ENCODE assay signal across 8 cellular contexts in the genomic region with DNA sequence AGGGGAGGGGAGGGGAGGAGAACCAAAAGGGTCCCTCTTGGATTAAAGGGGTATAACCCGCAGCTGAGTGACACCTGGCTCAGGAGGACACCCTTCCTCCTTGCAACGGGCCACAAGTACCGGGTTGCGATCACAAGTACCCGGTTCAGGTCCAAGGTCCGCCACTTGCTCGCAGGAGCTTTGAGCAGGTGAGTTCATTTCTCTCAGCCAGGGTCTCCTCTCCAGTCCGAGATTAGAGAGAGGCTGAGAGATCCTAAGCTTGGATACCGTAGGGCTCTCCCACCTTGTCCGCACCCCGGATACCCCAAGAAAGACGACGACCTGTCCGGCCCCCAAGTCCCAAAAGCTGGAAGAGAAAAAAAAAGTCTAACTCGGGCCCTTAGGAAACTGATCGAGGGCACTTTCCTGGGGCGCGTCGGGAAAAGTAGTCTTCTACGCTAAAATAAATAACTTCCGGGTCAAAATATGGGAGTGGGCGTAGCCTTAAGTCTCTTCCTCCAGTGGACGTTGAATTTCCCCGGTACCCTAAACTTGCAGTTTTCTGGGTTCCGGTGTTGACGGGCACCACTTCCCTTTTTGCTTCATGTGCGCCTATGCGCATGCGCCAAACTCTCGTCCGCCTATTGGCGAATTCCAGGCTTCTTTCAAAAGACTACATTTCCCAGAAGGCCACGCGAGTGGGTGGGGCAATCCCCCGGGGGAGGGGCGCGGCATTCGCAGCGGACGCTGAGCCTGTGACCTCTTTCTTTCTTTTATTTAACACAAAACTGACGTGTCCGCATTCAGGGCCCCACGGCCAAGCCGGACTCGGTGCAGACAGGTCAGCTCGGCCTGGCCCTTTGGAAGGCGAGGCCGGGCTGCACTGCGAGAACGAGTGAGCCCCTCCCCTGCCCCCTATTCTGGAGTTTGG. TPM values are rescaled to one million over a fixed set of nuclear protein-coding genes. Genes with fewer than 3 reads are reported as not detected.
DNase-seq lines count a peak whose midpoint lies in the region; ATAC-seq and TF ChIP-seq lines count a peak whose summit lies in the region.

No MANE protein-coding gene starts in this region.

- H3K27me3 ChIP-seq in heart right ventricle: no peaks in the 10 kb centered on the region

- 1% methylated on average over 50 of the region's 50 CpGs for WGBS in heart right ventricle, 2 donors

- TF ChIP-seq CTCF in GM13976 (IDR thresholded peaks at IDR 0.05; ENCODE audit: borderline replicate concordance, control extremely low read depth, extremely low read depth, insufficient read depth, missing control alignments): no peak
- no peak for TF ChIP-seq CTCF in heart right ventricle (IDR thresholded peaks at IDR 0.05)
- no peak for TF ChIP-seq CTCF in type B pancreatic cell (conservative IDR thresholded peaks at IDR 0.05)

- H3K4me1 Mint-ChIP-seq in type B pancreatic cell (ENCODE audit: unreplicated experiment): peaks cover 6% of the 10 kb centered on the region

- peaks cover 0 to 5% (median 0%) of the 10 kb centered on the region in 9 donors for H3K36me3 ChIP-seq in heart right ventricle

- H3K4me1 ChIP-seq in heart right ventricle: peaks cover 5 to 42% (median 19%) of the 10 kb centered on the region in 9 donors

- intact Hi-C loops in heart right ventricle (cut with DNase I): loop anchor here in 8 of 10 donors (5.0 to 10.0 kb wide), 3 partner anchors 36 to 56 kb away; a partner anchor contains a TSS

- H3K4me3 ChIP-seq in heart right ventricle: peak overlapping the region; percentile 63 to 93 (median 82)

- ATAC-seq in HG02852 (IDR thresholded peaks at IDR 0.05; ENCODE audit: unreplicated experiment) (peak; percentile 88), heart right ventricle (peak; percentile 89 to 97 (median 96))

- peak; percentile 98 for DNase-seq in GM13976 (ENCODE audit: low spot score)
- peak; percentile 94 for DNase-seq in NCI-H1436 treated with DMSO at 0.1 percent for 48 hours (lab: John Stamatoyannopoulos, UW)
- peak; percentile 99 for DNase-seq in T follicular helper cell (ENCODE audit: low read depth)
- peak; percentile 99 for DNase-seq in amniotic epithelial cell (ENCODE audit: low read depth)
- DNase-seq in heart right ventricle: peak; percentile 99 to 100
- DNase-seq in pons (ENCODE audit: low spot score): peak; percentile 100
- DNase-seq in type B pancreatic cell (ENCODE audit: extremely low spot score, unreplicated experiment): peak; percentile 99

- H3K27ac Mint-ChIP-seq in type B pancreatic cell: peak overlapping the region; percentile 93

- peak overlapping the region; percentile 88 to 97 (median 94) for H3K27ac ChIP-seq in heart right ventricle

- no peaks in the 10 kb centered on the region for H3K9me3 Mint-ChIP-seq in type B pancreatic cell

- H3K36me3 Mint-ChIP-seq in type B pancreatic cell: no peaks in the 10 kb centered on the region

- in situ Hi-C loops in GM13976 (cut with MboI; ENCODE audit: low sequenced_read_pairs, unreplicated experiment): no loop called here

- no peaks in the 10 kb centered on the region for H3K9me3 ChIP-seq in heart right ventricle

- H3K27me3 Mint-ChIP-seq in type B pancreatic cell: no peaks in the 10 kb centered on the region

- H3K4me3 Mint-ChIP-seq in type B pancreatic cell: peak overlapping the region; percentile 95

RNA-seq across cellular contexts. Expression of a gene that starts 4.4 kb away (rescaled TPM):
- total RNA-seq in heart right ventricle (not detected), type B pancreatic cell (ENCODE audit: low replicate concordance) (not detected in 2 replicates)
- not detected for polyA plus RNA-seq in heart right ventricle

RNA-seq across cellular contexts. Expression of a gene that starts 8.6 kb away (rescaled TPM):
- total RNA-seq in heart right ventricle (10 to 100 TPM in 1 of 10 donors, 1 to 10 TPM in 9; 3.1 to 10.3 (median 5.9) TPM), type B pancreatic cell (ENCODE audit: low replicate concordance) (3.1 and 3.6 TPM in 2 replicates)
- 10 to 100 TPM in 1 of 2 donors, 1 to 10 TPM in 1; 5.7 to 12.4 TPM for polyA plus RNA-seq in heart right ventricle

RNA-seq across cellular contexts. Expression of a gene that starts 9.4 kb away (rescaled TPM):
- 10 to 100 TPM; 26.7 to 53.0 (median 33.7) TPM for total RNA-seq in heart right ventricle
- 10 to 100 TPM; 34.4 to 55.3 TPM for polyA plus RNA-seq in heart right ventricle
- total RNA-seq in type B pancreatic cell (ENCODE audit: low replicate concordance): 42.7 and 55.9 TPM in 2 replicates

RNA-seq across cellular contexts. Expression of a gene that starts 19.3 kb away (rescaled TPM):
- total RNA-seq in heart right ventricle (under 1 TPM in 5 of 10 donors, not detected in 5; 0.14 to 0.94 (median 0.38) TPM), type B pancreatic cell (ENCODE audit: low replicate concordance) (0.83 and 8.1 TPM in 2 replicates)
- polyA plus RNA-seq in heart right ventricle: under 1 TPM in 1 of 2 donors, not detected in 1; 0.14 TPM

RNA-seq across cellular contexts. Expression of a gene that starts 36.4 kb away (rescaled TPM):
- total RNA-seq in heart right ventricle (100 to 1,000 TPM; 473 to 691 (median 518) TPM), type B pancreatic cell (ENCODE audit: low replicate concordance) (55.3 and 88.1 TPM in 2 replicates)
- polyA plus RNA-seq in heart right ventricle: 100 to 1,000 TPM; 196 to 214 TPM

Comparison
In these comparisons a context has a peak if more than half of its experiments do, and no peak if none do; other contexts are left out.
1. Peak in every context shown above with its lines: DNase-seq, ATAC-seq, H3K4me3 ChIP-seq and H3K27ac ChIP-seq.